1 cellular context compared by ENCODE assay signal in genomic region chrX:48919947-48920712, GRCh38.
TF ChIP-seq lines count a peak whose summit lies in the region.

No MANE protein-coding gene starts in this region.

TF ChIP-seq in GM23338, 12 proteins besides CTCF, POLR2A, EP300 and RAD21 (continued from another document):
- no peak for TF ChIP-seq ZNF462 (CRISPR knock-in tag; IDR thresholded peaks at IDR 0.05)
- no peak for TF ChIP-seq NANOG (IDR thresholded peaks at IDR 0.05; ENCODE audit: borderline replicate concordance)
- TF ChIP-seq ETS1 (IDR thresholded peaks at IDR 0.05), result no peak
- no peak for TF ChIP-seq EZH2 (IDR thresholded peaks at IDR 0.05; ENCODE audit: low read depth, unreplicated experiment)
